Comparison of ENCODE assay signal across 18 cellular contexts in genomic region chr7:2266911-2267310, GRCh38. TPM values are rescaled to one million over a fixed set of nuclear protein-coding genes. Genes with fewer than 3 reads are reported as not detected.
DNase-seq lines count a peak whose midpoint lies in the region; ATAC-seq, FAIRE-seq and TF ChIP-seq lines count a peak whose summit lies in the region.
"Had no signal": no experiment of that assay in that cellular context is flagged by ENCODE, and none has a peak within 500 bp of the region (broad histone marks: within the 10 kb centered on the region; RNA-seq: fewer than 3 reads in every experiment).

No MANE protein-coding gene starts in this region.

- H3K4me1 ChIP-seq in A549: peaks cover 9% of the 10 kb centered on the region
- H3K4me1 ChIP-seq: prostate gland, tibial artery had no signal

- TF ChIP-seq CTCF in A549 (IDR thresholded peaks at IDR 0.05): no peak
- TF ChIP-seq CTCF in RWPE1 (conservative IDR thresholded peaks at IDR 0.05; ENCODE audit: low read depth): no peak
- TF ChIP-seq CTCF in fibroblast of mammary gland (conservative IDR thresholded peaks at IDR 0.05; ENCODE audit: control insufficient read depth, insufficient read depth, low read depth, low read length): no peak

- ATAC-seq in A549 (peak; percentile 66 to 72; a peak in 4 of 6 replicates), GM19452 (IDR thresholded peaks at IDR 0.05; ENCODE audit: unreplicated experiment) (no peak), GM21381 (IDR thresholded peaks at IDR 0.05; ENCODE audit: unreplicated experiment) (no peak)

- no peak for TF ChIP-seq EP300 in A549 (IDR thresholded peaks at IDR 0.05)

- no peak for TF ChIP-seq RAD21 in A549 (conservative IDR thresholded peaks at IDR 0.05 in 1 of 2, IDR thresholded peaks at IDR 0.05 in 1 of 2)

- H3K9me3 ChIP-seq in A549: no peaks in the 10 kb centered on the region
- H3K9me3 ChIP-seq: prostate gland, tibial artery had no signal

- H3K4me2 ChIP-seq in A549: peak overlapping the region; percentile 42; the same call in 2 of the 3 replicates

- FAIRE-seq in A549 (lab: Jason Lieb, UNC): no peak
- no peak for FAIRE-seq in H54 (lab: Jason Lieb, UNC)
- FAIRE-seq: A204.1, islet of Langerhans had no signal

- POLR2A ChIA-PET in A549 (lab: Yijun Ruan, JAX): no interaction called here
- POLR2A ChIA-PET in RWPE1 (lab: Yijun Ruan, JAX; ENCODE audit: low non-redundant PET): no interaction called here

- DNase-seq in A549 (ENCODE audit: low read depth in 1 of 2, low spot score in 1 of 2): peak; percentile 43 to 61
- peak; percentile 68 for DNase-seq in H54 (ENCODE audit: insufficient read length, low spot score)
- DNase-seq in RWPE1 (ENCODE audit: low spot score): peak; percentile 81
- peak; percentile 67 for DNase-seq in fibroblast of mammary gland (ENCODE audit: low read depth)
- DNase-seq in activated CD4-positive, alpha-beta T cell treated with anti-CD3 and anti-CD28 coated beads for 1 hour: no peak
- DNase-seq in NCI-H748 (lab: John Stamatoyannopoulos, UW; ENCODE audit: unreplicated experiment): no peak
- DNase-seq: activated CD8-positive, alpha-beta memory T cell treated with anti-CD3 and anti-CD28 coated beads for 24 hours; central memory CD4-positive, alpha-beta T cell; DMS79 treated with DMSO at 0.1 percent for 48 hours; erythroblast; OCI-M1; stimulated activated CD4-positive, alpha-beta T cell treated with anti-CD3 and anti-CD28 coated beads, Interleukin-15, amount 100 ng/mL, for 24 hours; tibial artery had no signal

- WGBS in A549 (ENCODE audit: missing lambda C conversion rate): 35% methylated on average over 10 of the region's 10 CpGs

- peak overlapping the region in 1 of 2 experiments; percentile 7; a peak in 2 of 6 replicates for H3K27ac ChIP-seq in A549
- peak overlapping the region; percentile 52 for H3K27ac ChIP-seq in RWPE1
- H3K27ac ChIP-seq: prostate gland, tibial artery had no signal

- H3K4me3 ChIP-seq in A549: no peak overlapping the region
- no peak overlapping the region for H3K4me3 ChIP-seq in fibroblast of mammary gland (ENCODE audit: control insufficient read depth, low read depth, low read length)
- H3K4me3 ChIP-seq: prostate gland, tibial artery had no signal

- TF ChIP-seq POLR2A in A549 (IDR thresholded peaks at IDR 0.05; ENCODE audit: low read length): no peak
- TF ChIP-seq POLR2A in H54 (IDR thresholded peaks at IDR 0.05; ENCODE audit: low read depth, low read length): no peak

- CTCF ChIA-PET in A549 (lab: Yijun Ruan, JAX) (interaction anchor here (0.5 to 1.9 kb wide), 3 partner anchors 19 to 206 kb away, joined by 4 read pairs; no protein-coding TSS in a partner anchor), RWPE1 (lab: Yijun Ruan, JAX) (no interaction called here)

TF ChIP-seq in A549, 52 proteins besides CTCF, POLR2A, EP300 and RAD21:
- TF ChIP-seq, protein P1, sequence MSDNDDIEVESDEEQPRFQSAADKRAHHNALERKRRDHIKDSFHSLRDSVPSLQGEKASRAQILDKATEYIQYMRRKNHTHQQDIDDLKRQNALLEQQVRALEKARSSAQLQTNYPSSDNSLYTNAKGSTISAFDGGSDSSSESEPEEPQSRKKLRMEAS (IDR thresholded peaks at IDR 0.05): peak; percentile 41; the same call in 1 of the 2 replicates
- no peak for TF ChIP-seq FOSL2 (IDR thresholded peaks at IDR 0.05)
- TF ChIP-seq FOSL2 (CRISPR knock-in tag; IDR thresholded peaks at IDR 0.05): 0 out of 2 replicates have a peak, but pooled peaks have one; percentile 43
- no peak for TF ChIP-seq NR3C1 (IDR thresholded peaks at IDR 0.05)
- TF ChIP-seq FOSB (CRISPR knock-in tag; IDR thresholded peaks at IDR 0.05): no peak
- TF ChIP-seq MAFK (IDR thresholded peaks at IDR 0.05; ENCODE audit: partially characterized antibody): peak; percentile 52
- TF ChIP-seq POLR2AphosphoS2 (conservative IDR thresholded peaks at IDR 0.05; ENCODE audit: low read length): no peak
- no peak for TF ChIP-seq ZSCAN20 (CRISPR knock-in tag; IDR thresholded peaks at IDR 0.05)

RNA-seq across cellular contexts. Expression of gene NUDT1, which starts 24.9 kb away (rescaled TPM):
- polyA plus RNA-seq in A549 (2011; rRNA removed) (32.9 and 38.3 TPM in 2 replicates), A549 (2017; fragmentation: RNase III; extraction: RNeasy Plus Mini Kit Qiagen cat#74134 plus additional on column Dnase treatment) (92.3 to 95.4 TPM (median 92.9 TPM) in 3 replicates)
- 119 and 138 TPM in 2 replicates for polyA plus RNA-seq in A549 (2012; cell fraction: cytosol; rRNA removed)
- 78.7 TPM in 2 replicates for polyA plus RNA-seq in A549 (2012; cell fraction: nucleus; rRNA removed)
- 22.9 and 34.6 TPM in 2 replicates for polyA minus RNA-seq in A549 (2011; rRNA and poly(A)+ RNA removed)

RNA-seq across cellular contexts. Expression of gene MRM2, which starts 24.9 kb away (rescaled TPM):
- polyA plus RNA-seq in A549 (2011; rRNA removed) (30.6 and 35.6 TPM in 2 replicates), A549 (2017; fragmentation: RNase III; extraction: RNeasy Plus Mini Kit Qiagen cat#74134 plus additional on column Dnase treatment) (41.3 to 47.0 TPM (median 44.0 TPM) in 3 replicates)
- 26.6 and 30.3 TPM in 2 replicates for polyA plus RNA-seq in A549 (2012; cell fraction: cytosol; rRNA removed)
- polyA plus RNA-seq in A549 (2012; cell fraction: nucleus; rRNA removed): 13.3 and 14.7 TPM in 2 replicates
- 13.8 and 20.1 TPM in 2 replicates for polyA minus RNA-seq in A549 (2011; rRNA and poly(A)+ RNA removed)

RNA-seq across cellular contexts. Expression of gene MAD1L1, which starts 34.2 kb away (rescaled TPM):
- polyA plus RNA-seq in A549 (2011; rRNA removed) (10.4 and 16.6 TPM in 2 replicates), A549 (2017; fragmentation: RNase III; extraction: RNeasy Plus Mini Kit Qiagen cat#74134 plus additional on column Dnase treatment) (12.6 to 14.9 TPM (median 13.6 TPM) in 3 replicates)
- polyA plus RNA-seq in A549 (2012; cell fraction: cytosol; rRNA removed): 24.1 and 27.9 TPM in 2 replicates
- polyA plus RNA-seq in A549 (2012; cell fraction: nucleus; rRNA removed): 45.5 and 56.8 TPM in 2 replicates
- 15.3 and 24.3 TPM in 2 replicates for polyA minus RNA-seq in A549 (2011; rRNA and poly(A)+ RNA removed)

RNA-seq across cellular contexts. Expression of gene SNX8, which starts 47.3 kb away (rescaled TPM):
- polyA plus RNA-seq in A549 (2011; rRNA removed) (36.3 and 36.4 TPM in 2 replicates), A549 (2017; fragmentation: RNase III; extraction: RNeasy Plus Mini Kit Qiagen cat#74134 plus additional on column Dnase treatment) (21.2 to 25.8 TPM (median 25.7 TPM) in 3 replicates)
- 55.9 and 70.8 TPM in 2 replicates for polyA plus RNA-seq in A549 (2012; cell fraction: cytosol; rRNA removed)
- polyA plus RNA-seq in A549 (2012; cell fraction: nucleus; rRNA removed): 58.1 and 81.5 TPM in 2 replicates
- 72.8 and 82.0 TPM in 2 replicates for polyA minus RNA-seq in A549 (2011; rRNA and poly(A)+ RNA removed)

Comparison
In these comparisons a context has a peak if more than half of its experiments do, and no peak if none do; other contexts are left out.
1. ATAC-seq: peak in A549 (2 of 2); none in GM19452 (single experiment) and GM21381 (single experiment).
2. DNase-seq: peak in A549 (2 of 2), H54 (single experiment), RWPE1 (single experiment) and fibroblast of mammary gland (single experiment); none in activated CD4-positive, alpha-beta T cell treated with anti-CD3 and anti-CD28 coated beads for 1 hour (single experiment) and NCI-H748 (single experiment).